ENCODE assay signal across 1 cellular context in genomic region chr1:1524750-1525383, GRCh38. TPM values are rescaled to one million over a fixed set of nuclear protein-coding genes. Genes with fewer than 3 reads are reported as not detected.
"Had no signal": no experiment of that assay in that cellular context is flagged by ENCODE, and none has a peak within 500 bp of the region (broad histone marks: within the 10 kb centered on the region; RNA-seq: fewer than 3 reads in every experiment).

No MANE protein-coding gene starts in this region.

RNA-seq across cellular contexts. Expression of gene TMEM240, which starts 15.6 kb away (rescaled TPM):
- total RNA-seq: activated naive CD4-positive, alpha-beta T cell treated with anti-CD3 and anti-CD28 coated beads for 36 hours had no signal
